Comparison of ENCODE assay signal across 31 cellular contexts in the genomic region with DNA sequence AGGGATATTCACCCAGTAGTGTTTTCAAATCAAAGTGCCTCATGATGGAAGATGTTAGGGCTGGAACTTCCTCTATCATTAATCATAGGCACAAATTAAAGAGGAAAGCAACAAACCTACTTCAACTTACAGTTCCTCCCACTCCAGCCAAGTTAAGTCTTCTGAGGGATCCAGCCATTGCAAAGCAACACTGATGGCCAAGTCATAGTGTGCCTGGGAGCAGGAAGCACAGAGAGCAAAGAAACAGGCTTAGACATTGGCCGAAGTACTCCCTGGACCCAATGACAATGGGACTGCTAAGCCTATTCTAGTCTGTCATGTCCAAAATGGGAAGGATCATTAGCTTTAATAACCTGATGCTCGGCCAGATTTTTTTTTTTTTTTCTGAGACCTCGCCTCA. TPM values are rescaled to one million over a fixed set of nuclear protein-coding genes. Genes with fewer than 3 reads are reported as not detected.
DNase-seq lines count a peak whose midpoint lies in the region; ATAC-seq and TF ChIP-seq lines count a peak whose summit lies in the region.
"Had no signal": no experiment of that assay in that cellular context is flagged by ENCODE, and none has a peak within 500 bp of the region (broad histone marks: within the 10 kb centered on the region; RNA-seq: fewer than 3 reads in every experiment).

No MANE protein-coding gene starts in this region.

- peak overlapping the region in 2 of 5 experiments; percentile 28 to 63 for H3K4me3 Mint-ChIP-seq in brain
- H3K4me3 Mint-ChIP-seq: CD8-positive, alpha-beta memory T cell had no signal

- no peaks in the 10 kb centered on the region for H3K79me1 ChIP-seq in mesendoderm (ENCODE audit: low read length)

- H3K79me2 ChIP-seq in mesendoderm (ENCODE audit: control insufficient read depth, insufficient read depth, low read length), result no peaks in the 10 kb centered on the region

- H3K4me3 ChIP-seq in mesendoderm (ENCODE audit: low read length), result no peak overlapping the region
- no peak overlapping the region for H3K4me3 ChIP-seq in prostate gland
- H3K4me3 ChIP-seq: K562 had no signal

- H3K4me2 ChIP-seq in mesendoderm (ENCODE audit: low read length), result no peak overlapping the region

- no peak for ATAC-seq in HG02981 (IDR thresholded peaks at IDR 0.05; ENCODE audit: unreplicated experiment)
- ATAC-seq: Panc1 had no signal

- no peak overlapping the region for H3K18ac ChIP-seq in mesendoderm (ENCODE audit: low read length)

- peaks cover 53% of the 10 kb centered on the region for H3K4me1 Mint-ChIP-seq in brain

- H3K36me3 Mint-ChIP-seq in brain, result peaks cover 12% of the 10 kb centered on the region
- H3K36me3 Mint-ChIP-seq: CD8-positive, alpha-beta memory T cell had no signal

- H3K9ac ChIP-seq in mesendoderm (ENCODE audit: low read length), result no peak overlapping the region

- H2BK5ac ChIP-seq in mesendoderm (ENCODE audit: low read length), result no peak overlapping the region

- H3K56ac ChIP-seq in mesendoderm (ENCODE audit: low read length), result peak overlapping the region; percentile 5

- no peak overlapping the region for H2BK120ac ChIP-seq in mesendoderm (ENCODE audit: low read depth, low read length)

- no peaks in the 10 kb centered on the region for H3K9me3 ChIP-seq in prostate gland

- peaks cover 10% of the 10 kb centered on the region for H3K27me3 Mint-ChIP-seq in brain

- peak overlapping the region; percentile 32 for H2AK5ac ChIP-seq in mesendoderm (ENCODE audit: low read length)

- TF ChIP-seq POLR2A in prostate gland (IDR thresholded peaks at IDR 0.05), result no peak

- H3K4ac ChIP-seq in mesendoderm (ENCODE audit: low read depth, low read length), result no peak overlapping the region

- H3K9me3 Mint-ChIP-seq in brain, result no peaks in the 10 kb centered on the region
- H3K9me3 Mint-ChIP-seq: CD8-positive, alpha-beta memory T cell had no signal

- intact Hi-C loops in prostate gland (cut with DNase I), result no loop called here

- H3K4me1 ChIP-seq in mesendoderm (ENCODE audit: control insufficient read depth, low read depth, low read length), result peaks cover 5% of the 10 kb centered on the region
- no peaks in the 10 kb centered on the region for H3K4me1 ChIP-seq in prostate gland (replicated peaks)

- DNase-seq in CD1c-positive myeloid dendritic cell (ENCODE audit: extremely low spot score), result peak; percentile 74
- DNase-seq in G401 (ENCODE audit: low spot score), result peak; percentile 15
- no peak for DNase-seq in mesendoderm
- DNase-seq in NCI-H146 (lab: John Stamatoyannopoulos, UW), result no peak
- no peak for DNase-seq in prostate gland (ENCODE audit: low spot score)
- DNase-seq: C1 segment of cervical spinal cord; CD8-positive, alpha-beta memory T cell; DMS 273 treated with DMSO at 0.1 percent for 48 hours; DMS79; EL; GF-D8; Kasumi-1; NCI-H1048; NCI-H1417; NCI-H1694 treated with DMSO at 0.1 percent for 48 hours; NCI-H2081; NCI-H2171 treated with DMSO at 0.1 percent for 48 hours; NCI-H345; NCI-H524; NCI-H748 treated with DMSO at 0.1 percent for 48 hours; NK-92 treated with Interleukin-12 subunit alpha and Interleukin-12 subunit beta, amount 100 ng/mL, for 24 hours; SHP77 had no signal

- TF ChIP-seq CTCF in brain (conservative IDR thresholded peaks at IDR 0.05), result no peak
- no peak for TF ChIP-seq CTCF in prostate gland (IDR thresholded peaks at IDR 0.05)

- H3K27ac ChIP-seq in mesendoderm (ENCODE audit: low read depth, low read length) (no peak overlapping the region), prostate gland (no peak overlapping the region)
- H3K27ac ChIP-seq: RWPE1 had no signal

- H3K27me3 ChIP-seq in mesendoderm (ENCODE audit: insufficient read depth, low read length, poor library complexity) (no peaks in the 10 kb centered on the region), prostate gland (replicated peaks; ENCODE audit: insufficient read depth) (no peaks in the 10 kb centered on the region)

- H4K5ac ChIP-seq in mesendoderm (ENCODE audit: low read length), result no peak overlapping the region

- H3K23ac ChIP-seq in mesendoderm (ENCODE audit: low read length), result no peak overlapping the region

- H3K27ac Mint-ChIP-seq in brain, result peak overlapping the region in 3 of 5 experiments; percentile 5 to 85 (median 83)
- H3K27ac Mint-ChIP-seq: CD8-positive, alpha-beta memory T cell had no signal

- no peaks in the 10 kb centered on the region for H3K36me3 ChIP-seq in mesendoderm (ENCODE audit: control insufficient read depth, insufficient read depth, low read length)
- H3K36me3 ChIP-seq in prostate gland, result no peaks in the 10 kb centered on the region

- WGBS in mesendoderm (ENCODE audit: extremely low coverage, insufficient coverage, low lambda C conversion rate), result no CpG with 5 or more reads among the region's 3 CpGs
- 25% methylated on average over 3 of the region's 3 CpGs for WGBS in prostate gland

- no peak overlapping the region for H4K8ac ChIP-seq in mesendoderm (ENCODE audit: low read depth, low read length)

- in situ Hi-C loops in G401 (cut with HindIII; ENCODE audit: low sequenced_read_pairs), result no loop called here

- H2BK15ac ChIP-seq in mesendoderm (replicated peaks; ENCODE audit: low read depth), result no peak overlapping the region

RNA-seq across cellular contexts. Expression of gene C2orf80, which starts 7.0 kb away (rescaled TPM):
- total RNA-seq in G401 (2014; rRNA removed; shearing (Covaris generic)), result 7.4 and 30.2 TPM in 2 replicates
- polyA plus RNA-seq in brain (ENCODE audit: insufficient read depth, low read depth, low replicate concordance), result 3.3 TPM
- polyA plus RNA-seq in mesendoderm (2013, experiment 1 of 2), result 1.2 TPM
- 1.6 TPM for polyA plus RNA-seq in mesendoderm (2013, experiment 2 of 2)
- total RNA-seq in prostate gland, result not detected
- total RNA-seq: A673; CD8-positive, alpha-beta memory T cell; HT1080; K562; MCF 10A; T-helper 1 cell treated with Interleukin-12 subunit alpha and Interleukin-12 subunit beta and Interleukin-4 antibody, amounts not matched to agents 30 ng/mL and 1 ng/mL, for 36 hours had no signal
- polyA plus RNA-seq: CD8-positive, alpha-beta memory T cell; K562 had no signal

RNA-seq across cellular contexts. Expression of gene CRYGA, which starts 19.4 kb away (rescaled TPM):
- not detected in 2 replicates for total RNA-seq in G401 (2014; rRNA removed; shearing (Covaris generic))
- polyA plus RNA-seq in brain (ENCODE audit: insufficient read depth, low read depth, low replicate concordance), result not detected
- polyA plus RNA-seq in mesendoderm (2013, experiment 1 of 2), result not detected
- polyA plus RNA-seq in mesendoderm (2013, experiment 2 of 2), result not detected
- total RNA-seq in prostate gland, result not detected
- total RNA-seq: A673; CD8-positive, alpha-beta memory T cell; HT1080; K562; MCF 10A; T-helper 1 cell treated with Interleukin-12 subunit alpha and Interleukin-12 subunit beta and Interleukin-4 antibody, amounts not matched to agents 30 ng/mL and 1 ng/mL, for 36 hours had no signal
- polyA plus RNA-seq: CD8-positive, alpha-beta memory T cell; K562 had no signal

RNA-seq across cellular contexts. Expression of gene CRYGB, which starts 36.9 kb away (rescaled TPM):
- not detected in 2 replicates for total RNA-seq in G401 (2014; rRNA removed; shearing (Covaris generic))
- not detected for polyA plus RNA-seq in brain (ENCODE audit: insufficient read depth, low read depth, low replicate concordance)
- polyA plus RNA-seq in mesendoderm (2013, experiment 1 of 2), result 1.1 TPM
- 0.90 TPM for polyA plus RNA-seq in mesendoderm (2013, experiment 2 of 2)
- total RNA-seq in prostate gland, result not detected
- total RNA-seq: A673; CD8-positive, alpha-beta memory T cell; HT1080; K562; MCF 10A; T-helper 1 cell treated with Interleukin-12 subunit alpha and Interleukin-12 subunit beta and Interleukin-4 antibody, amounts not matched to agents 30 ng/mL and 1 ng/mL, for 36 hours had no signal
- polyA plus RNA-seq: CD8-positive, alpha-beta memory T cell; K562 had no signal

RNA-seq across cellular contexts. Expression of gene CRYGC, which starts 53.2 kb away (rescaled TPM):
- total RNA-seq in G401 (2014; rRNA removed; shearing (Covaris generic)), result 7.2 and 9.0 TPM in 2 replicates
- polyA plus RNA-seq in brain (ENCODE audit: insufficient read depth, low read depth, low replicate concordance), result not detected
- polyA plus RNA-seq in mesendoderm (2013, experiment 1 of 2), result not detected
- polyA plus RNA-seq in mesendoderm (2013, experiment 2 of 2), result not detected
- total RNA-seq in prostate gland, result 1 to 10 TPM in 1 of 2 donors, not detected in 1; 1.3 TPM
- total RNA-seq: A673; CD8-positive, alpha-beta memory T cell; HT1080; K562; MCF 10A; T-helper 1 cell treated with Interleukin-12 subunit alpha and Interleukin-12 subunit beta and Interleukin-4 antibody, amounts not matched to agents 30 ng/mL and 1 ng/mL, for 36 hours had no signal
- polyA plus RNA-seq: CD8-positive, alpha-beta memory T cell; K562 had no signal

RNA-seq across cellular contexts. Expression of gene CRYGD, which starts 58.5 kb away (rescaled TPM):
- total RNA-seq in G401 (2014; rRNA removed; shearing (Covaris generic)), result not detected in 2 replicates
- not detected for polyA plus RNA-seq in brain (ENCODE audit: insufficient read depth, low read depth, low replicate concordance)
- polyA plus RNA-seq in mesendoderm (2013, experiment 1 of 2), result 2.1 TPM
- 1.9 TPM for polyA plus RNA-seq in mesendoderm (2013, experiment 2 of 2)
- total RNA-seq in prostate gland, result not detected
- total RNA-seq: A673; CD8-positive, alpha-beta memory T cell; HT1080; K562; MCF 10A; T-helper 1 cell treated with Interleukin-12 subunit alpha and Interleukin-12 subunit beta and Interleukin-4 antibody, amounts not matched to agents 30 ng/mL and 1 ng/mL, for 36 hours had no signal
- polyA plus RNA-seq: CD8-positive, alpha-beta memory T cell; K562 had no signal

Comparison
In these comparisons a context has a peak if more than half of its experiments do, and no peak if none do; other contexts are left out.
1. DNase-seq: peak in CD1c-positive myeloid dendritic cell (single experiment) and G401 (single experiment); none in mesendoderm (single experiment), NCI-H146 (single experiment) and prostate gland (single experiment).